ENCODE assay signal across 9 cellular contexts in the genomic region with DNA sequence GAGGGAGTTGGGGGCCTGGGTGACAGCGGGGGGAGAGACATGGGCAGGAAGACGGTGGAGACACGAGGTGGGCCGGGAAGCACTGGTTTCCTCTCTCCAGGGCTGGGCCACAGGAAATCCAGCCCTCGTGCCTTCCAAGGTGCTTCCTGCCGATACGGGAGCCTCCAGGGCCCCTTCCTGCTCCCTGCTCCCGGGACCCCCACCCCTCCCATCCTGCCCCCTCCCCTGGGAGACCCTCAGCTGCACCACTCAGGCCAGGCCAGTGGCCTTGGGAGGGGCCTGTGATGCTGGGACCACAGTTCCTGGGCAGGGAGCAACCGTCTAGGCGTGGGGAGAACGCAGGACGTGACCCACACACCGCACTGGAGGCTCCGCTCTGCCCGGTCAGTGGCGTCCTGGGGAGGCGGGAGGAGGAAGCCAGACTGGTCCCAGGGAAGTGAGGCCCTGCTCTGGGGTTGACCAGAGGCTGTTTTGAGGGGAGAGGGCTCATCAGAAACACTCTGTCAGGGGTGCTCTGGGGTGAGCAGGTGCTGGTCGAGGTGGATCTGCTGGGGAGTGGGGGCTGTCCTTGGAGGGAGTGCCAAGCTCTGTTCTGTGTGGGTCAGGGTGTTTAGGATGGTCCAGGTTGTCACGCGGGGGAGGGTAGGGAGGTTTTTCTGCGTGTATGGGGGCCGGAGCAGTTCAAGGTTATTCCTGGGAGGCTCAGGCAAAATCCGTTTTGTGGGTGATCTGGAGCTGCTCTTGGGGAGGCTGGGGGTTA. TPM values are rescaled to one million over a fixed set of nuclear protein-coding genes. Genes with fewer than 3 reads are reported as not detected.
A peak's percentile ranks its signal among the peaks of the same experiment; 100 is the strongest.
DNase-seq lines count a peak whose midpoint lies in the region; ATAC-seq, FAIRE-seq and TF ChIP-seq lines count a peak whose summit lies in the region.
"Had no signal": no experiment of that assay in that cellular context is flagged by ENCODE, and none has a peak within 500 bp of the region (broad histone marks: within the 10 kb centered on the region; RNA-seq: fewer than 3 reads in every experiment).

A gene (plus strand): TSS at position 353 of the 760 bp plus-strand sequence.

- peaks cover 63% of the 10 kb centered on the region for H3K27me3 Mint-ChIP-seq in activated naive CD8-positive, alpha-beta T cell treated with anti-CD3 and anti-CD28 coated beads, Interleukin-2, amount 10 ng/mL, durations not matched to agents 7 days and 5 days

- H3K4me3 Mint-ChIP-seq in activated naive CD8-positive, alpha-beta T cell treated with anti-CD3 and anti-CD28 coated beads, Interleukin-2, amount 10 ng/mL, durations not matched to agents 7 days and 5 days = peak within 1 kb of the TSS; percentile 35

- TF ChIP-seq CTCF in GM10266 (IDR thresholded peaks at IDR 0.05; ENCODE audit: control insufficient read depth, insufficient read depth, low read depth, missing control alignments) = no peak

- peak; percentile 33 for DNase-seq in GM12892 (ENCODE audit: insufficient read length)
- DNase-seq in activated naive CD8-positive, alpha-beta T cell treated with anti-CD3 and anti-CD28 coated beads, Interleukin-2, amount 10 ng/mL, durations not matched to agents 7 days and 5 days = no peak
- DNase-seq in skeletal muscle cell (ENCODE audit: low read depth) = no peak
- no peak for DNase-seq in NOMO-1 (lab: John Stamatoyannopoulos, UW; ENCODE audit: unreplicated experiment in 2 of 2)
- no peak for DNase-seq in GM10266 (ENCODE audit: extremely low spot score)
- DNase-seq in DMS 273 (lab: John Stamatoyannopoulos, UW; ENCODE audit: unreplicated experiment) = no peak
- no peak for DNase-seq in amniotic stem cell (lab: John Stamatoyannopoulos, UW)

- H3K4me3 ChIP-seq in iPS-11a (ENCODE audit: low read depth, low read length) (peak within 1 kb of the TSS; percentile 47), skeletal muscle cell (ENCODE audit: low read depth, low read length) (peak within 1 kb of the TSS; percentile 38)

- peak within 1 kb of the TSS; percentile 58 for H3K27ac Mint-ChIP-seq in activated naive CD8-positive, alpha-beta T cell treated with anti-CD3 and anti-CD28 coated beads, Interleukin-2, amount 10 ng/mL, durations not matched to agents 7 days and 5 days

- no peaks in the 10 kb centered on the region for H3K9me3 Mint-ChIP-seq in activated naive CD8-positive, alpha-beta T cell treated with anti-CD3 and anti-CD28 coated beads, Interleukin-2, amount 10 ng/mL, durations not matched to agents 7 days and 5 days

- POLR2A ChIA-PET in activated naive CD8-positive, alpha-beta T cell treated with anti-CD3 and anti-CD28 coated beads, Interleukin-2, amount 10 ng/mL, durations not matched to agents 7 days and 5 days (lab: Charles Lee) = no interaction called here

- TF ChIP-seq POLR2A in GM12892 (IDR thresholded peaks at IDR 0.05; ENCODE audit: low read depth, low read length) = no peak

- H3K4me1 Mint-ChIP-seq in activated naive CD8-positive, alpha-beta T cell treated with anti-CD3 and anti-CD28 coated beads, Interleukin-2, amount 10 ng/mL, durations not matched to agents 7 days and 5 days = peaks cover 5% of the 10 kb centered on the region

- no peaks in the 10 kb centered on the region for H3K36me3 Mint-ChIP-seq in activated naive CD8-positive, alpha-beta T cell treated with anti-CD3 and anti-CD28 coated beads, Interleukin-2, amount 10 ng/mL, durations not matched to agents 7 days and 5 days

- FAIRE-seq in GM12892 (lab: Jason Lieb, UNC) = no peak
- FAIRE-seq: colon had no signal

- ATAC-seq in activated naive CD8-positive, alpha-beta T cell treated with anti-CD3 and anti-CD28 coated beads, Interleukin-2, amount 10 ng/mL, durations not matched to agents 7 days and 5 days (ENCODE audit: low read depth) = no peak

RNA-seq across cellular contexts. Expression of the gene that starts here (rescaled TPM):
- polyA plus RNA-seq in GM12892 (2012; ENCODE audit: missing spikeins) = not detected
- under 1 TPM in 1 of 2 experiments, not detected in 1; 0.06 TPM for total RNA-seq in activated naive CD8-positive, alpha-beta T cell treated with anti-CD3 and anti-CD28 coated beads, Interleukin-2, amount 10 ng/mL, durations not matched to agents 7 days and 5 days
